Comparison of ENCODE assay signal across 8 cellular contexts in genomic region chrX:19886888-19887531, GRCh38. TPM values are rescaled to one million over a fixed set of nuclear protein-coding genes. Genes with fewer than 3 reads are reported as not detected.
A peak's percentile ranks its signal among the peaks of the same experiment; 100 is the strongest.
DNase-seq lines count a peak whose midpoint lies in the region; ATAC-seq, FAIRE-seq and TF ChIP-seq lines count a peak whose summit lies in the region.

No MANE protein-coding gene starts in this region.

- H3K27me3 ChIP-seq in iPS-18a (ENCODE audit: control insufficient read depth, insufficient read depth, low read length): peaks cover 13% of the 10 kb centered on the region
- no peaks in the 10 kb centered on the region for H3K27me3 ChIP-seq in small intestine (ENCODE audit: control insufficient read depth in 2 of 2, insufficient read depth in 2 of 2, low read length in 2 of 2)

- H3K9me3 ChIP-seq in iPS-18a (ENCODE audit: control insufficient read depth, low read depth, low read length) (no peaks in the 10 kb centered on the region), small intestine (ENCODE audit: control insufficient read depth, low read depth) (no peaks in the 10 kb centered on the region)

- H3K27me3 Mint-ChIP-seq in activated naive CD8-positive, alpha-beta T cell treated with anti-CD3 and anti-CD28 coated beads, Interleukin-2, amount 50 U/mL, for 24 hours: no peaks in the 10 kb centered on the region

- no peaks in the 10 kb centered on the region for H3K9me3 Mint-ChIP-seq in activated naive CD8-positive, alpha-beta T cell treated with anti-CD3 and anti-CD28 coated beads, Interleukin-2, amount 50 U/mL, for 24 hours

- 0 to 53% (median 0%) methylated on average over 7 to 83 of the region's 83 CpGs for WGBS in small intestine, 3 donors

- DNase-seq in NCI-H2227 (lab: John Stamatoyannopoulos, UW; ENCODE audit: unreplicated experiment) (peak; percentile 46), NCI-H2227 treated with DMSO at 0.1 percent for 48 hours (lab: John Stamatoyannopoulos, UW) (no peak), NB4 (ENCODE audit: low read depth) (peak; percentile 53), small intestine (peak; percentile 33), NCI-H2107 (lab: John Stamatoyannopoulos, UW) (no peak)
- peak; percentile 25 for DNase-seq in activated naive CD8-positive, alpha-beta T cell treated with anti-CD3 and anti-CD28 coated beads, Interleukin-2, amount 50 U/mL, for 24 hours

- H3K4me3 ChIP-seq in NB4 (ENCODE audit: low read depth, low read length) (peak overlapping the region; percentile 89), iPS-18a (ENCODE audit: low read length) (peak overlapping the region; percentile 53), small intestine (ENCODE audit: low read depth in 1 of 2, low read length in 2 of 2) (peak overlapping the region; percentile 59 to 73)

- no peak for TF ChIP-seq CTCF in NB4 (IDR thresholded peaks at IDR 0.05; ENCODE audit: low read depth, low read length)

- no peak for ATAC-seq in activated naive CD8-positive, alpha-beta T cell treated with anti-CD3 and anti-CD28 coated beads, Interleukin-2, amount 50 U/mL, for 24 hours
- no peak for ATAC-seq in GM18867 (IDR thresholded peaks at IDR 0.05; ENCODE audit: unreplicated experiment)

- peaks cover 6% of the 10 kb centered on the region for H3K36me3 Mint-ChIP-seq in activated naive CD8-positive, alpha-beta T cell treated with anti-CD3 and anti-CD28 coated beads, Interleukin-2, amount 50 U/mL, for 24 hours (ENCODE audit: low read depth)

- H3K27ac ChIP-seq in iPS-18a (ENCODE audit: low read length) (no peak overlapping the region), small intestine (ENCODE audit: low read depth in 1 of 2, low read length in 1 of 2) (peak overlapping the region in 1 of 2 donors; percentile 54)

- H3K36me3 ChIP-seq in iPS-18a (ENCODE audit: control insufficient read depth, low read depth, low read length): no peaks in the 10 kb centered on the region
- H3K36me3 ChIP-seq in small intestine (ENCODE audit: control insufficient read depth in 2 of 2, insufficient read depth in 2 of 2, low read length in 2 of 2): no peaks in the 10 kb centered on the region

- H3K4me3 Mint-ChIP-seq in activated naive CD8-positive, alpha-beta T cell treated with anti-CD3 and anti-CD28 coated beads, Interleukin-2, amount 50 U/mL, for 24 hours: peak overlapping the region; percentile 78

- H3K4me1 Mint-ChIP-seq in activated naive CD8-positive, alpha-beta T cell treated with anti-CD3 and anti-CD28 coated beads, Interleukin-2, amount 50 U/mL, for 24 hours: peaks cover 62% of the 10 kb centered on the region

- no peak for TF ChIP-seq POLR2A in NB4 (IDR thresholded peaks at IDR 0.05; ENCODE audit: extremely low read depth, insufficient read length)

- H3K9ac ChIP-seq in iPS-18a (ENCODE audit: low read length): no peak overlapping the region

- FAIRE-seq in small intestine (lab: Jason Lieb, UNC): no peak

- no peak overlapping the region for H3K27ac Mint-ChIP-seq in activated naive CD8-positive, alpha-beta T cell treated with anti-CD3 and anti-CD28 coated beads, Interleukin-2, amount 50 U/mL, for 24 hours

- H3K4me1 ChIP-seq in iPS-18a (ENCODE audit: control insufficient read depth, low read depth, low read length): no peaks in the 10 kb centered on the region
- H3K4me1 ChIP-seq in small intestine (ENCODE audit: control insufficient read depth in 2 of 2, insufficient read depth in 1 of 2, low read depth in 1 of 2, low read length in 1 of 2): no peaks in the 10 kb centered on the region

RNA-seq across cellular contexts. Expression of gene SH3KBP1, which starts 0.4 kb away (rescaled TPM):
- polyA plus RNA-seq in small intestine: 10 to 100 TPM in 1 of 3 donors, 1 to 10 TPM in 2; 6.3 to 15.9 (median 7.3) TPM

Comparison
In these comparisons a context has a peak if more than half of its experiments do, and no peak if none do; other contexts are left out.
1. DNase-seq: peak in NCI-H2227 (single experiment), NB4 (single experiment), activated naive CD8-positive, alpha-beta T cell treated with anti-CD3 and anti-CD28 coated beads, Interleukin-2, amount 50 U/mL, for 24 hours (single experiment) and small intestine (single experiment); none in NCI-H2227 treated with DMSO at 0.1 percent for 48 hours (single experiment) and NCI-H2107 (single experiment).
2. Peak in every context shown above with its lines, with median percentiles within 50 percentile points of each other: H3K4me3 ChIP-seq.